Comparison of ENCODE assay signal across 1 cellular context in genomic region chr7:150686030-150686626, GRCh38.
TF ChIP-seq lines count a peak whose summit lies in the region.

No MANE protein-coding gene starts in this region.

TF ChIP-seq in GM23338, 12 proteins besides CTCF, POLR2A, EP300 and RAD21 (continued from another document):
- TF ChIP-seq ZNF462 (CRISPR knock-in tag; IDR thresholded peaks at IDR 0.05) (no peak), CREB1 (CRISPR knock-in tag; IDR thresholded peaks at IDR 0.05; ENCODE audit: low read depth) (no peak), JUNB (IDR thresholded peaks at IDR 0.05; ENCODE audit: unreplicated experiment) (no peak), EZH2 (IDR thresholded peaks at IDR 0.05; ENCODE audit: low read depth, unreplicated experiment) (no peak)
